ENCODE assay signal across 28 cellular contexts in the genomic region with DNA sequence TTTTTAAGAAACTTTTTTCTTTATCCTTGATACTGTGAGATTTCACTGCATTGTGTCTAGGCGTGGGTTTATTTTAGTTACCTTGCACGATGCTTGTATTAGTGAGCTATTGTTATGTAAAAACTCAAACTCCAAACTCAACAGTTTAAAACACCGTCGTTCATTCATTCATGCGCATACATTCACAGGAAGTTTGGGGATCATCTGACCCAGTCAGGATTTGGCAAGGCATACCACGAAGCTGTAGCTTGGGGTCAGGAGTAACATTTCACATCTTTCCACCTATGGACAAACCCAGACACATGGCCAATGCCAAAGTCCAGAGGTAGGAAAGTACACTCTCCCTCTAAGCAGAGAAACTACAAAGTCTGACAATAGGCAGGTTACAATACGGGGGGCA.
"Had no signal": no experiment of that assay in that cellular context is flagged by ENCODE, and none has a peak within 500 bp of the region (broad histone marks: within the 10 kb centered on the region; RNA-seq: fewer than 3 reads in every experiment).

No MANE protein-coding gene starts in this region.

- H3K4me1 Mint-ChIP-seq: activated CD4-positive, alpha-beta memory T cell treated with anti-CD3 and anti-CD28 coated beads, Interleukin-2, amount 10 ng/mL, durations not matched to agents 7 days and 5 days; activated CD4-positive, alpha-beta T cell treated with anti-CD3 and anti-CD28 coated beads for 36 hours; activated T-helper 17 cell treated with anti-CD3 and anti-CD28 coated beads, Interleukin-2, amount 50 U/mL, for 72 hours; T-cell had no signal

- H3K27ac Mint-ChIP-seq: activated CD4-positive, alpha-beta memory T cell treated with anti-CD3 and anti-CD28 coated beads, Interleukin-2, amount 10 ng/mL, durations not matched to agents 7 days and 5 days; activated CD4-positive, alpha-beta T cell treated with anti-CD3 and anti-CD28 coated beads for 36 hours; activated naive CD4-positive, alpha-beta T cell treated with anti-CD3 and anti-CD28 coated beads for 36 hours; activated naive CD8-positive, alpha-beta T cell; activated T-helper 17 cell treated with anti-CD3 and anti-CD28 coated beads, Interleukin-2, amount 50 U/mL, for 72 hours; brain; T-cell had no signal

- H3K36me3 Mint-ChIP-seq: activated naive CD8-positive, alpha-beta T cell; brain; T-cell had no signal

- H3K9me3 Mint-ChIP-seq: activated naive CD4-positive, alpha-beta T cell treated with anti-CD3 and anti-CD28 coated beads for 36 hours; brain had no signal

- DNase-seq: activated CD4-positive, alpha-beta memory T cell treated with anti-CD3 and anti-CD28 coated beads, Interleukin-2, amount 10 ng/mL, durations not matched to agents 7 days and 5 days; activated CD4-positive, alpha-beta T cell treated with anti-CD3 and anti-CD28 coated beads for 36 hours; activated CD4-positive, alpha-beta T cell treated with anti-CD3 and anti-CD28 coated beads, Interleukin-2, amount 50 U/mL, for 1 hour; activated gamma-delta T cell; activated naive CD4-positive, alpha-beta T cell treated with anti-CD3 and anti-CD28 coated beads for 36 hours; activated T-cell treated with anti-CD3 and anti-CD28 coated beads for 4 hours; activated T-cell treated with anti-CD3 and anti-CD28 coated beads, Interleukin-2, amount 50 U/mL, for 48 hours; amygdala; Karpas-422; MM.1S; NCI-H1105; NCI-H1436; NCI-H187; NCI-H2081; NCI-H446; NCI-H524 treated with DMSO at 0.1 percent for 48 hours; NCI-H748 treated with DMSO at 0.1 percent for 48 hours; OCI-M1; RPMI8226; T-cell had no signal

- H3K27ac ChIP-seq: SK-N-MC, VCaP had no signal

- ATAC-seq: activated CD4-positive, alpha-beta T cell treated with anti-CD3 and anti-CD28 coated beads for 36 hours; activated T-helper 17 cell treated with anti-CD3 and anti-CD28 coated beads, Interleukin-2, amount 50 U/mL, for 72 hours; K562; Panc1; Right ventricle myocardium inferior; T-cell had no signal

- H3K4me3 ChIP-seq: K562, SK-N-MC had no signal

- H3K4me3 Mint-ChIP-seq: activated CD4-positive, alpha-beta memory T cell treated with anti-CD3 and anti-CD28 coated beads, Interleukin-2, amount 10 ng/mL, durations not matched to agents 7 days and 5 days; activated CD4-positive, alpha-beta T cell treated with anti-CD3 and anti-CD28 coated beads for 36 hours; activated naive CD4-positive, alpha-beta T cell treated with anti-CD3 and anti-CD28 coated beads for 36 hours; activated naive CD8-positive, alpha-beta T cell; activated T-helper 17 cell treated with anti-CD3 and anti-CD28 coated beads, Interleukin-2, amount 50 U/mL, for 72 hours; brain; T-cell had no signal

- H3K27me3 Mint-ChIP-seq: activated CD4-positive, alpha-beta memory T cell treated with anti-CD3 and anti-CD28 coated beads, Interleukin-2, amount 10 ng/mL, durations not matched to agents 7 days and 5 days; activated CD4-positive, alpha-beta T cell treated with anti-CD3 and anti-CD28 coated beads for 36 hours; activated naive CD8-positive, alpha-beta T cell; activated T-helper 17 cell treated with anti-CD3 and anti-CD28 coated beads, Interleukin-2, amount 50 U/mL, for 72 hours; brain; T-cell had no signal
